In the genomic region with DNA sequence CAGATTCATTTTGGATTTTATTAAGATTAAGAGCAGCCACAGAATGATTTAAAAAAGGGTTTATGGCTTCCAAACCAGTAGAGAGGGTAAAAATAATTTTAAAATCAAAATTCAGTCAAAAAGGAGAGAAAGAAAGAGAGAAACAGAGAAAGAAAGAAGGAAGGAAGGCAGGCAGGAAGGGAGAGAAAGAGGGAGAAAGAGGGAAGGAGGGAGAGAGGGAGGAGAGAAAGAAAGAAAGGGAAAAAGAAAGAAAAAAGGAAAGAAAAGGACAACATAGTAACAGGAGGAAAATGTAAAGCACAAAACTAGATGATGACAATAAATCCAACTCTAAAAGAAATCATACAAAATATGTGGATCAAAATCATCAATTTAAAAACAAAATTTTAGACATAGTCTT, we compare ENCODE assay signal across 38 cellular contexts.
"Had no signal": no experiment of that assay in that cellular context is flagged by ENCODE, and none has a peak within 500 bp of the region (broad histone marks: within the 10 kb centered on the region; RNA-seq: fewer than 3 reads in every experiment).

No MANE protein-coding gene starts in this region.

- H3K9me3 Mint-ChIP-seq: activated naive CD4-positive, alpha-beta T cell treated with anti-CD3 and anti-CD28 coated beads for 36 hours; activated naive CD4-positive, alpha-beta T cell treated with anti-CD3 and anti-CD28 coated beads, Interleukin-2, amount 10 ng/mL, durations not matched to agents 7 days and 5 days; activated naive CD4-positive, alpha-beta T cell treated with anti-CD3 and anti-CD28 coated beads, Interleukin-2, amount 50 U/mL, for 24 hours; activated naive CD4-positive, alpha-beta T cell treated with anti-CD3 and anti-CD28 coated beads, Interleukin-2, amount 50 U/mL, for 72 hours; activated naive CD8-positive, alpha-beta T cell treated with anti-CD3 and anti-CD28 coated beads for 36 hours; activated naive CD8-positive, alpha-beta T cell treated with anti-CD3 and anti-CD28 coated beads, Interleukin-2, amount 10 ng/mL, durations not matched to agents 7 days and 5 days; activated T-cell treated with anti-CD3 and anti-CD28 coated beads, Interleukin-2, amount 50 U/mL, for 24 hours; activated T-cell treated with anti-CD3 and anti-CD28 coated beads, Interleukin-2, amount 50 U/mL, for 4 hours; activated T-helper 1 cell treated with anti-CD3 and anti-CD28 coated beads, Interleukin-12 subunit alpha, Interleukin-12 subunit beta, Interleukin-2, Interleukin-4 antibody, amounts not matched to agents 30 ng/mL and 10 ng/mL and 1 ng/mL, durations not matched to agents 14 hours and 24 hours and 36 hours; activated T-helper 17 cell treated with anti-CD3 and anti-CD28 coated beads, Interleukin-2, amount 50 U/mL, for 72 hours; activated T-helper 2 cell treated with anti-CD3 and anti-CD28 coated beads, Interferon-gamma antibody, Interleukin-2, Interleukin-4, amounts not matched to agents 10 μg/mL and 5 μg/mL and 100 μg/mL, durations not matched to agents 14 hours and 24 hours and 36 hours had no signal

- H3K36me3 ChIP-seq: adrenal gland, ascending aorta, brain microvascular endothelial cell, breast epithelium, cardiac muscle cell had no signal

- FAIRE-seq: astrocyte, bronchial epithelial cell had no signal

- H3K4me1 Mint-ChIP-seq: activated naive CD4-positive, alpha-beta T cell treated with anti-CD3 and anti-CD28 coated beads, Interleukin-2, amount 10 ng/mL, durations not matched to agents 7 days and 5 days; activated naive CD4-positive, alpha-beta T cell treated with anti-CD3 and anti-CD28 coated beads, Interleukin-2, amount 50 U/mL, for 24 hours; activated naive CD8-positive, alpha-beta T cell treated with anti-CD3 and anti-CD28 coated beads for 36 hours; activated naive CD8-positive, alpha-beta T cell treated with anti-CD3 and anti-CD28 coated beads, Interleukin-2, amount 10 ng/mL, durations not matched to agents 7 days and 5 days; activated naive CD8-positive, alpha-beta T cell treated with anti-CD3 and anti-CD28 coated beads, Interleukin-2, amount 50 U/mL, for 24 hours; activated T-helper 17 cell treated with anti-CD3 and anti-CD28 coated beads, Interleukin-2, amount 50 U/mL, for 72 hours; brain had no signal

- DNase-seq: activated effector memory CD4-positive, alpha-beta T cell treated with anti-CD3 and anti-CD28 coated beads, Interleukin-2, amount 50 U/mL, for 16 hours; activated effector memory CD4-positive, alpha-beta T cell treated with Interleukin-2 at 50 U/mL for 16 hours; activated gamma-delta T cell; activated gamma-delta T cell treated with Interleukin-2 at 50 U/mL for 16 hours; activated naive CD4-positive, alpha-beta T cell; activated naive CD4-positive, alpha-beta T cell treated with anti-CD3 and anti-CD28 coated beads for 36 hours; activated naive CD4-positive, alpha-beta T cell treated with anti-CD3 and anti-CD28 coated beads, Interleukin-2, amount 10 ng/mL, durations not matched to agents 7 days and 5 days; activated naive CD4-positive, alpha-beta T cell treated with anti-CD3 and anti-CD28 coated beads, Interleukin-2, amount 50 U/mL, for 16 hours; activated naive CD4-positive, alpha-beta T cell treated with Interleukin-2 at 50 U/mL for 16 hours; activated naive CD8-positive, alpha-beta T cell treated with anti-CD3 and anti-CD28 coated beads for 36 hours; activated naive CD8-positive, alpha-beta T cell treated with anti-CD3 and anti-CD28 coated beads, Interleukin-2, amount 10 ng/mL, durations not matched to agents 7 days and 5 days; activated naive CD8-positive, alpha-beta T cell treated with anti-CD3 and anti-CD28 coated beads, Interleukin-2, amount 50 U/mL, for 24 hours; activated T-cell treated with anti-CD3 and anti-CD28 coated beads, Interleukin-2, amount 50 U/mL, for 1 hour; activated T-cell treated with anti-CD3 and anti-CD28 coated beads, Interleukin-2, amount 50 U/mL, for 24 hours; activated T-cell treated with anti-CD3 and anti-CD28 coated beads, Interleukin-2, amount 50 U/mL, for 4 hours; activated T-cell treated with anti-CD3 and anti-CD28 coated beads, Interleukin-2, amount 50 U/mL, for 48 hours; activated T-cell treated with anti-CD3 and anti-CD28 coated beads, Interleukin-2, amount 50 U/mL, for 72 hours; adrenal gland; amniotic stem cell; amygdala; anterior cingulate cortex; aorta; brain microvascular endothelial cell; caudate nucleus; central memory CD4-positive, alpha-beta T cell; cerebellar nuclear complex had no signal

- H3K9me3 ChIP-seq: adrenal gland, breast epithelium had no signal

- H3K4me3 Mint-ChIP-seq: activated naive CD4-positive, alpha-beta T cell treated with anti-CD3 and anti-CD28 coated beads for 36 hours; activated naive CD4-positive, alpha-beta T cell treated with anti-CD3 and anti-CD28 coated beads, Interleukin-2, amount 10 ng/mL, durations not matched to agents 7 days and 5 days; activated naive CD4-positive, alpha-beta T cell treated with anti-CD3 and anti-CD28 coated beads, Interleukin-2, amount 50 U/mL, for 24 hours; activated naive CD8-positive, alpha-beta T cell; activated naive CD8-positive, alpha-beta T cell treated with anti-CD3 and anti-CD28 coated beads for 36 hours; activated naive CD8-positive, alpha-beta T cell treated with anti-CD3 and anti-CD28 coated beads, Interleukin-2, amount 10 ng/mL, durations not matched to agents 7 days and 5 days; activated naive CD8-positive, alpha-beta T cell treated with anti-CD3 and anti-CD28 coated beads, Interleukin-2, amount 50 U/mL, for 24 hours; activated T-cell treated with anti-CD3 and anti-CD28 coated beads, Interleukin-2, amount 50 U/mL, for 24 hours; activated T-cell treated with anti-CD3 and anti-CD28 coated beads, Interleukin-2, amount 50 U/mL, for 4 hours; activated T-cell treated with anti-CD3 and anti-CD28 coated beads, Interleukin-2, amount 50 U/mL, for 72 hours; activated T-helper 1 cell treated with anti-CD3 and anti-CD28 coated beads, Interleukin-12 subunit alpha, Interleukin-12 subunit beta, Interleukin-2, Interleukin-4 antibody, amounts not matched to agents 30 ng/mL and 10 ng/mL and 1 ng/mL, durations not matched to agents 14 hours and 24 hours and 36 hours; activated T-helper 17 cell treated with anti-CD3 and anti-CD28 coated beads, Interleukin-2, amount 50 U/mL, for 72 hours; brain had no signal

- H3K4me3 ChIP-seq: adrenal gland, ascending aorta, breast epithelium, cardiac muscle cell had no signal

- H3K36me3 Mint-ChIP-seq: activated naive CD4-positive, alpha-beta T cell treated with anti-CD3 and anti-CD28 coated beads, Interleukin-2, amount 10 ng/mL, durations not matched to agents 7 days and 5 days; activated naive CD4-positive, alpha-beta T cell treated with anti-CD3 and anti-CD28 coated beads, Interleukin-2, amount 50 U/mL, for 72 hours; activated naive CD8-positive, alpha-beta T cell treated with anti-CD3 and anti-CD28 coated beads, Interleukin-2, amount 10 ng/mL, durations not matched to agents 7 days and 5 days; brain had no signal

- H3K27me3 ChIP-seq: adrenal gland, ascending aorta, brain microvascular endothelial cell, breast epithelium, cardiac muscle cell had no signal

- ATAC-seq: activated naive CD4-positive, alpha-beta T cell treated with anti-CD3 and anti-CD28 coated beads, Interleukin-2, amount 50 U/mL, for 72 hours; activated naive CD8-positive, alpha-beta T cell treated with anti-CD3 and anti-CD28 coated beads, Interleukin-2, amount 50 U/mL, for 24 hours; activated T-cell treated with anti-CD3 and anti-CD28 coated beads, Interleukin-2, amount 50 U/mL, for 4 hours; activated T-cell treated with anti-CD3 and anti-CD28 coated beads, Interleukin-2, amount 50 U/mL, for 72 hours; activated T-helper 17 cell treated with anti-CD3 and anti-CD28 coated beads, Interleukin-2, amount 50 U/mL, for 72 hours had no signal

- H3K4me1 ChIP-seq: adrenal gland, ascending aorta, breast epithelium had no signal

- H3K27ac ChIP-seq: adrenal gland, ascending aorta, brain microvascular endothelial cell, breast epithelium, cardiac muscle cell had no signal

- H3K27me3 Mint-ChIP-seq: activated naive CD4-positive, alpha-beta T cell treated with anti-CD3 and anti-CD28 coated beads, Interleukin-2, amount 10 ng/mL, durations not matched to agents 7 days and 5 days; activated naive CD4-positive, alpha-beta T cell treated with anti-CD3 and anti-CD28 coated beads, Interleukin-2, amount 50 U/mL, for 24 hours; activated naive CD8-positive, alpha-beta T cell; activated naive CD8-positive, alpha-beta T cell treated with anti-CD3 and anti-CD28 coated beads for 36 hours; activated naive CD8-positive, alpha-beta T cell treated with anti-CD3 and anti-CD28 coated beads, Interleukin-2, amount 10 ng/mL, durations not matched to agents 7 days and 5 days; activated naive CD8-positive, alpha-beta T cell treated with anti-CD3 and anti-CD28 coated beads, Interleukin-2, amount 50 U/mL, for 24 hours; activated T-cell treated with anti-CD3 and anti-CD28 coated beads, Interleukin-2, amount 50 U/mL, for 24 hours; activated T-helper 17 cell treated with anti-CD3 and anti-CD28 coated beads, Interleukin-2, amount 50 U/mL, for 72 hours; brain had no signal

- H3K27ac Mint-ChIP-seq: activated naive CD4-positive, alpha-beta T cell treated with anti-CD3 and anti-CD28 coated beads for 36 hours; activated naive CD4-positive, alpha-beta T cell treated with anti-CD3 and anti-CD28 coated beads, Interleukin-2, amount 10 ng/mL, durations not matched to agents 7 days and 5 days; activated naive CD4-positive, alpha-beta T cell treated with anti-CD3 and anti-CD28 coated beads, Interleukin-2, amount 50 U/mL, for 24 hours; activated naive CD4-positive, alpha-beta T cell treated with anti-CD3 and anti-CD28 coated beads, Interleukin-2, amount 50 U/mL, for 72 hours; activated naive CD8-positive, alpha-beta T cell; activated naive CD8-positive, alpha-beta T cell treated with anti-CD3 and anti-CD28 coated beads for 36 hours; activated naive CD8-positive, alpha-beta T cell treated with anti-CD3 and anti-CD28 coated beads, Interleukin-2, amount 10 ng/mL, durations not matched to agents 7 days and 5 days; activated naive CD8-positive, alpha-beta T cell treated with anti-CD3 and anti-CD28 coated beads, Interleukin-2, amount 50 U/mL, for 24 hours; activated T-cell treated with anti-CD3 and anti-CD28 coated beads, Interleukin-2, amount 50 U/mL, for 24 hours; activated T-cell treated with anti-CD3 and anti-CD28 coated beads, Interleukin-2, amount 50 U/mL, for 72 hours; activated T-helper 1 cell treated with anti-CD3 and anti-CD28 coated beads, Interleukin-12 subunit alpha, Interleukin-12 subunit beta, Interleukin-2, Interleukin-4 antibody, amounts not matched to agents 30 ng/mL and 10 ng/mL and 1 ng/mL, durations not matched to agents 14 hours and 24 hours and 36 hours; activated T-helper 17 cell treated with anti-CD3 and anti-CD28 coated beads, Interleukin-2, amount 50 U/mL, for 72 hours; activated T-helper 2 cell treated with anti-CD3 and anti-CD28 coated beads, Interferon-gamma antibody, Interleukin-2, Interleukin-4, amounts not matched to agents 10 μg/mL and 5 μg/mL and 100 μg/mL, durations not matched to agents 14 hours and 24 hours and 36 hours; brain had no signal
